ENCODE assay signal across 10 cellular contexts in genomic region chrX:109382332-109382731, GRCh38.
"Had no signal": no experiment of that assay in that cellular context is flagged by ENCODE, and none has a peak within 500 bp of the region (broad histone marks: within the 10 kb centered on the region; RNA-seq: fewer than 3 reads in every experiment).

No MANE protein-coding gene starts in this region.

- H3K9me3 ChIP-seq: HAP-1 had no signal

- H3K9ac ChIP-seq: GM23248, KMS-11 had no signal

- H2AFZ ChIP-seq: GM23248 had no signal

- H3K36me3 ChIP-seq: HAP-1 had no signal

- H3K4me2 ChIP-seq: KMS-11 had no signal

- H3K27ac ChIP-seq: GM23248, HL-60, KMS-11 had no signal

- DNase-seq: GM23248, GOT3, H7, IMR-90, Karpas-422, KBM-7 had no signal

- H3K4me1 ChIP-seq: HAP-1 had no signal

- H3K4me3 ChIP-seq: GM23248, HAP-1 had no signal

- ATAC-seq: HCT116 had no signal
